18 cellular contexts compared by ENCODE assay signal in the genomic region with DNA sequence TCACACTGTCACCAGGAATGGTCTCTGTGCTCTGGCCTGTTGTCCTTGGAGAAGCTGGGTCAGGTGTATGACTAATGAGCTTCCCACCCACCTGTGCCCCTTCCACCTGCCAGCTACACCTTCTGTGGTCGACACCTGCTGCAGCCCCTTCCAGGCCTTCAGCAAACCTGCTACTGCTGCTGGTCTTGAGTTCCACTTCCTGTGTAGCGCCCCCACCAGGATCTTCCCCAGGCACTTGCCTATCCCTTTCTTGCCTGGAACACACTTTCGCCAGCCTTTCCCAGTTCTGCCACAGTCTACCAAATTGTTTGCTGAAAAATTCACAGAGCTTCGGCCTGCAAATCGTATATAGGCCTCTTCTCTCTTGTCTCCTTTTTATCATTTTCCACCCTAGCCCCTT.
"Had no signal": no experiment of that assay in that cellular context is flagged by ENCODE, and none has a peak within 500 bp of the region (broad histone marks: within the 10 kb centered on the region; RNA-seq: fewer than 3 reads in every experiment).

No MANE protein-coding gene starts in this region.

- H3K27ac ChIP-seq: body of pancreas, coronary artery, esophagus squamous epithelium, hepatocyte, left lung, pancreas, thoracic aorta, upper lobe of right lung had no signal

- H3K4me3 ChIP-seq: body of pancreas, coronary artery, esophagus squamous epithelium, hepatocyte, left lung, pancreas, thoracic aorta, upper lobe of right lung had no signal

- H3K79me2 ChIP-seq: hepatocyte had no signal

- ATAC-seq: activated naive CD4-positive, alpha-beta T cell treated with anti-CD3 and anti-CD28 coated beads, Interleukin-2, amount 50 U/mL, for 72 hours; activated T-cell treated with anti-CD3 and anti-CD28 coated beads, Interleukin-2, amount 50 U/mL, for 4 hours; body of pancreas; left lung; pancreas; sciatic nerve; upper lobe of right lung had no signal

- DNase-seq: activated CD4-positive, alpha-beta T cell treated with anti-CD3 and anti-CD28 coated beads, Interleukin-2, amount 50 U/mL, for 1 hour; activated gamma-delta T cell; activated T-cell treated with anti-CD3 and anti-CD28 coated beads, Interleukin-2, amount 50 U/mL, for 4 hours; amygdala; body of pancreas; central memory CD4-positive, alpha-beta T cell; esophagus squamous epithelium; kidney; left lung; mammary epithelial cell; pancreas; T-helper 9 cell; upper lobe of right lung had no signal

- H3K4me1 ChIP-seq: body of pancreas, esophagus squamous epithelium, left lung, pancreas, upper lobe of right lung had no signal

- H3K4me2 ChIP-seq: hepatocyte had no signal

- H3K36me3 ChIP-seq: esophagus squamous epithelium, thoracic aorta had no signal

- H3K9me3 Mint-ChIP-seq: activated naive CD4-positive, alpha-beta T cell treated with anti-CD3 and anti-CD28 coated beads, Interleukin-2, amount 50 U/mL, for 72 hours; activated T-cell treated with anti-CD3 and anti-CD28 coated beads, Interleukin-2, amount 50 U/mL, for 4 hours had no signal

- H3K27me3 ChIP-seq: body of pancreas, esophagus squamous epithelium, hepatocyte, left lung, pancreas, upper lobe of right lung had no signal

- H3K9me3 ChIP-seq: body of pancreas, esophagus squamous epithelium, left lung, pancreas, thoracic aorta, upper lobe of right lung had no signal

- H3K4me3 Mint-ChIP-seq: activated T-cell treated with anti-CD3 and anti-CD28 coated beads, Interleukin-2, amount 50 U/mL, for 4 hours had no signal

- H2AFZ ChIP-seq: hepatocyte had no signal
